8 cellular contexts compared by ENCODE assay signal in genomic region chr9:131276891-131277672, GRCh38. TPM values are rescaled to one million over a fixed set of nuclear protein-coding genes. Genes with fewer than 3 reads are reported as not detected.
DNase-seq lines count a peak whose midpoint lies in the region; ATAC-seq and TF ChIP-seq lines count a peak whose summit lies in the region.

No MANE protein-coding gene starts in this region.

- H3K27ac ChIP-seq in CD4-positive, CD25-positive, alpha-beta regulatory T cell (ENCODE audit: insufficient read depth, low read length, poor library complexity, severe bottlenecking): peak overlapping the region; percentile 90
- peak overlapping the region; percentile 98 for H3K27ac ChIP-seq in right atrium auricular region

- peak; percentile 51 to 65 (median 57) for DNase-seq in CD4-positive, CD25-positive, alpha-beta regulatory T cell
- peak; percentile 45 to 55 for DNase-seq in activated T-cell treated with anti-CD3 and anti-CD28 coated beads, Interleukin-2, amount 50 U/mL, for 72 hours
- no peak for DNase-seq in right atrium auricular region (ENCODE audit: low spot score)
- no peak for DNase-seq in NCI-H345 (lab: John Stamatoyannopoulos, UW)
- no peak for DNase-seq in G401 (ENCODE audit: low spot score)

- H3K4me3 ChIP-seq in CD4-positive, CD25-positive, alpha-beta regulatory T cell (ENCODE audit: low read depth, low read length): no peak overlapping the region
- H3K4me3 ChIP-seq in right atrium auricular region: peak overlapping the region; percentile 76 to 81

- H3K27ac Mint-ChIP-seq in CD4-positive, CD25-positive, alpha-beta regulatory T cell: no peak overlapping the region
- no peak overlapping the region for H3K27ac Mint-ChIP-seq in activated T-cell treated with anti-CD3 and anti-CD28 coated beads, Interleukin-2, amount 50 U/mL, for 72 hours
- H3K27ac Mint-ChIP-seq in stimulated activated memory B cell treated with anti-CD40 and anti-IgM and Interleukin-4, amounts not matched to agents 10 μg/mL and 1 μg/mL and 100 μg/mL, for 72 hours: peak overlapping the region; percentile 97

- H3K4me3 Mint-ChIP-seq in CD4-positive, CD25-positive, alpha-beta regulatory T cell: peak overlapping the region in 3 of 4 donors; percentile 27 to 71 (median 70)
- peak overlapping the region; percentile 20 to 59 for H3K4me3 Mint-ChIP-seq in activated T-cell treated with anti-CD3 and anti-CD28 coated beads, Interleukin-2, amount 50 U/mL, for 72 hours
- peak overlapping the region; percentile 38 for H3K4me3 Mint-ChIP-seq in stimulated activated memory B cell treated with anti-CD40 and anti-IgM and Interleukin-4, amounts not matched to agents 10 μg/mL and 1 μg/mL and 100 μg/mL, for 72 hours

- H3K9me3 ChIP-seq in CD4-positive, CD25-positive, alpha-beta regulatory T cell (ENCODE audit: control insufficient read depth in 2 of 2, low read length in 2 of 2): no peaks in the 10 kb centered on the region
- H3K9me3 ChIP-seq in right atrium auricular region: no peaks in the 10 kb centered on the region

- peaks cover 32% of the 10 kb centered on the region for H3K36me3 Mint-ChIP-seq in CD4-positive, CD25-positive, alpha-beta regulatory T cell
- peaks cover 16 to 27% of the 10 kb centered on the region in 2 donors for H3K36me3 Mint-ChIP-seq in activated T-cell treated with anti-CD3 and anti-CD28 coated beads, Interleukin-2, amount 50 U/mL, for 72 hours (ENCODE audit: insufficient read depth in 2 of 2)
- peaks cover 5% of the 10 kb centered on the region for H3K36me3 Mint-ChIP-seq in stimulated activated memory B cell treated with anti-CD40 and anti-IgM and Interleukin-4, amounts not matched to agents 10 μg/mL and 1 μg/mL and 100 μg/mL, for 72 hours

- H3K4me1 Mint-ChIP-seq in CD4-positive, CD25-positive, alpha-beta regulatory T cell: peaks cover 0 to 33% (median 19%) of the 10 kb centered on the region in 4 donors
- peaks cover 30% of the 10 kb centered on the region for H3K4me1 Mint-ChIP-seq in activated T-cell treated with anti-CD3 and anti-CD28 coated beads, Interleukin-2, amount 50 U/mL, for 72 hours (ENCODE audit: low read depth)
- H3K4me1 Mint-ChIP-seq in stimulated activated memory B cell treated with anti-CD40 and anti-IgM and Interleukin-4, amounts not matched to agents 10 μg/mL and 1 μg/mL and 100 μg/mL, for 72 hours: peaks cover 55% of the 10 kb centered on the region

- peaks cover 0 to 2% (median 0%) of the 10 kb centered on the region in 7 donors for H3K9me3 Mint-ChIP-seq in CD4-positive, CD25-positive, alpha-beta regulatory T cell
- no peaks in the 10 kb centered on the region for H3K9me3 Mint-ChIP-seq in activated T-cell treated with anti-CD3 and anti-CD28 coated beads, Interleukin-2, amount 50 U/mL, for 72 hours
- no peaks in the 10 kb centered on the region for H3K9me3 Mint-ChIP-seq in stimulated activated memory B cell treated with anti-CD40 and anti-IgM and Interleukin-4, amounts not matched to agents 10 μg/mL and 1 μg/mL and 100 μg/mL, for 72 hours

- TF ChIP-seq CTCF in right atrium auricular region (IDR thresholded peaks at IDR 0.05): peak in 1 of 2 donors; percentile 36

- peaks cover 13% of the 10 kb centered on the region for H3K27me3 Mint-ChIP-seq in CD4-positive, CD25-positive, alpha-beta regulatory T cell
- H3K27me3 Mint-ChIP-seq in activated T-cell treated with anti-CD3 and anti-CD28 coated beads, Interleukin-2, amount 50 U/mL, for 72 hours (ENCODE audit: low read depth): peaks cover 13% of the 10 kb centered on the region
- H3K27me3 Mint-ChIP-seq in stimulated activated memory B cell treated with anti-CD40 and anti-IgM and Interleukin-4, amounts not matched to agents 10 μg/mL and 1 μg/mL and 100 μg/mL, for 72 hours: peaks cover 14% of the 10 kb centered on the region

- in situ Hi-C loops in G401 (cut with HindIII; ENCODE audit: low sequenced_read_pairs): no loop called here

- ATAC-seq in CD4-positive, CD25-positive, alpha-beta regulatory T cell (ENCODE audit: low read depth in 2 of 2): peak; percentile 18 to 26
- ATAC-seq in HG03342 (IDR thresholded peaks at IDR 0.05; ENCODE audit: unreplicated experiment): peak; percentile 1
- ATAC-seq in activated T-cell treated with anti-CD3 and anti-CD28 coated beads, Interleukin-2, amount 50 U/mL, for 72 hours (replicated peaks in 1 of 2): peak; percentile 35 to 51
- peak; percentile 21 for ATAC-seq in stimulated activated memory B cell treated with anti-CD40 and anti-IgM and Interleukin-4, amounts not matched to agents 10 μg/mL and 1 μg/mL and 100 μg/mL, for 72 hours
- ATAC-seq in HG03159 (IDR thresholded peaks at IDR 0.05; ENCODE audit: unreplicated experiment): no peak

- H3K4me1 ChIP-seq in CD4-positive, CD25-positive, alpha-beta regulatory T cell (ENCODE audit: control insufficient read depth, insufficient read depth, low read length, poor library complexity, severe bottlenecking): peaks cover 33% of the 10 kb centered on the region
- H3K4me1 ChIP-seq in right atrium auricular region: peaks cover 0 to 30% of the 10 kb centered on the region in 2 donors

- peaks cover 5% of the 10 kb centered on the region for H3K27me3 ChIP-seq in CD4-positive, CD25-positive, alpha-beta regulatory T cell (ENCODE audit: control insufficient read depth, insufficient read depth, low read length)
- H3K27me3 ChIP-seq in right atrium auricular region: no peaks in the 10 kb centered on the region

- H3K36me3 ChIP-seq in CD4-positive, CD25-positive, alpha-beta regulatory T cell (ENCODE audit: control insufficient read depth, insufficient read depth, low read length): no peaks in the 10 kb centered on the region
- no peaks in the 10 kb centered on the region for H3K36me3 ChIP-seq in right atrium auricular region

RNA-seq across cellular contexts. Expression of gene FAM78A, which starts 0.8 kb away (rescaled TPM):
- 95.6 TPM for total RNA-seq in CD4-positive, CD25-positive, alpha-beta regulatory T cell
- polyA plus RNA-seq in CD4-positive, CD25-positive, alpha-beta regulatory T cell: 10 to 100 TPM; 16.6 to 23.0 (median 17.7) TPM
- 10 to 100 TPM; 38.0 to 42.3 TPM for total RNA-seq in activated T-cell treated with anti-CD3 and anti-CD28 coated beads, Interleukin-2, amount 50 U/mL, for 72 hours
- total RNA-seq in right atrium auricular region: 10 to 100 TPM; 31.8 to 55.3 TPM
- 4.4 and 7.4 TPM in 2 replicates for total RNA-seq in G401 (2014; rRNA removed; shearing (Covaris generic))

RNA-seq across cellular contexts. Expression of gene PLPP7, which starts 12.4 kb away (rescaled TPM):
- not detected for total RNA-seq in CD4-positive, CD25-positive, alpha-beta regulatory T cell
- not detected for polyA plus RNA-seq in CD4-positive, CD25-positive, alpha-beta regulatory T cell
- total RNA-seq in activated T-cell treated with anti-CD3 and anti-CD28 coated beads, Interleukin-2, amount 50 U/mL, for 72 hours: under 1 TPM; 0.23 to 0.31 TPM
- total RNA-seq in right atrium auricular region: 100 to 1,000 TPM; 124 to 216 TPM
- total RNA-seq in G401 (2014; rRNA removed; shearing (Covaris generic)): 6.4 and 8.2 TPM in 2 replicates

Comparison
In these comparisons a context has a peak if more than half of its experiments do, and no peak if none do; other contexts are left out.
1. DNase-seq: peak in CD4-positive, CD25-positive, alpha-beta regulatory T cell (3 of 3) and activated T-cell treated with anti-CD3 and anti-CD28 coated beads, Interleukin-2, amount 50 U/mL, for 72 hours (2 of 2); none in right atrium auricular region (single experiment), NCI-H345 (single experiment) and G401 (single experiment).
2. RNA of gene PLPP7, which starts 12.4 kb away (total RNA-seq): 124 to 216 TPM in right atrium auricular region; 6.4 to 8.2 TPM in G401, 0.23 to 0.31 TPM in activated T-cell treated with anti-CD3 and anti-CD28 coated beads, Interleukin-2, amount 50 U/mL, for 72 hours and not detected in CD4-positive, CD25-positive, alpha-beta regulatory T cell (single experiment); every median in the first group is over 10 times any median in the second.
3. Peak in every context shown above with its lines, with median percentiles within 50 percentile points of each other: H3K4me3 Mint-ChIP-seq.